In genomic region chr1:51247022-51247421, GRCh38 we compare ENCODE assay signal across 11 cellular contexts. TPM values are rescaled to one million over a fixed set of nuclear protein-coding genes. Genes with fewer than 3 reads are reported as not detected.
DNase-seq lines count a peak whose midpoint lies in the region; ATAC-seq lines count a peak whose summit lies in the region.
"Had no signal": no experiment of that assay in that cellular context is flagged by ENCODE, and none has a peak within 500 bp of the region (broad histone marks: within the 10 kb centered on the region; RNA-seq: fewer than 3 reads in every experiment).

No MANE protein-coding gene starts in this region.

- ATAC-seq in GM18868 (IDR thresholded peaks at IDR 0.05; ENCODE audit: unreplicated experiment) (peak; percentile 97), GM21526 (IDR thresholded peaks at IDR 0.05; ENCODE audit: low FRiP score, unreplicated experiment) (peak; percentile 79), HG03175 (IDR thresholded peaks at IDR 0.05; ENCODE audit: unreplicated experiment) (peak; percentile 70), left lobe of liver (peak; percentile 11)
- ATAC-seq: naive thymus-derived CD4-positive, alpha-beta T cell had no signal

- DNase-seq in left lobe of liver (ENCODE audit: low spot score) (no peak), T1000 (lab: John Stamatoyannopoulos, UW) (no peak), activated gamma-delta T cell treated with Interleukin-2 at 50 U/mL for 16 hours (no peak), GOT3 (lab: John Stamatoyannopoulos, UW) (no peak), AG08395 (ENCODE audit: low spot score) (no peak)
- DNase-seq: Karpas-422; naive thymus-derived CD4-positive, alpha-beta T cell; NCI-H345 had no signal

RNA-seq across cellular contexts. Expression of gene RNF11, which starts 10.9 kb away (rescaled TPM):
- 54.7 TPM for total RNA-seq in left lobe of liver

Comparison
In these comparisons a context has a peak if more than half of its experiments do, and no peak if none do; other contexts are left out.
1. ATAC-seq: peak in every context shown above with its lines; median percentile 97 in GM18868; 79 in GM21526; 70 in HG03175; 11 in left lobe of liver.